In genomic region chr6:45900808-45901752, GRCh38 we compare ENCODE assay signal across 1 cellular context.
TF ChIP-seq lines count a peak whose summit lies in the region.

No MANE protein-coding gene starts in this region.

TF ChIP-seq in H1, 55 proteins besides CTCF, POLR2A, EP300 and RAD21:
- no peak for TF ChIP-seq PHF8 (conservative IDR thresholded peaks at IDR 0.05; ENCODE audit: low read depth, low read length)
- peak; percentile 36 for TF ChIP-seq CTBP2 (IDR thresholded peaks at IDR 0.05; ENCODE audit: borderline replicate concordance, insufficient read depth, insufficient read length, low read length)
- no peak for TF ChIP-seq RNF2 (IDR thresholded peaks at IDR 0.05; ENCODE audit: borderline replicate concordance, low read depth, low read length, missing control alignments, poor library complexity, severe bottlenecking)
- TF ChIP-seq POU5F1 (IDR thresholded peaks at IDR 0.05; ENCODE audit: low read depth, low read length) = no peak
- TF ChIP-seq GABPA (IDR thresholded peaks at IDR 0.05; ENCODE audit: borderline replicate concordance, insufficient read depth, low read length) = no peak
- peak; percentile 74; the same call in 1 of the 2 replicates for TF ChIP-seq EGR1 (IDR thresholded peaks at IDR 0.05; ENCODE audit: borderline replicate concordance, low read depth, low read length)
- no peak for TF ChIP-seq BACH1 (IDR thresholded peaks at IDR 0.05; ENCODE audit: low read length)
